In genomic region chr6:116277124-116277523, GRCh38 we compare ENCODE assay signal across 9 cellular contexts. TPM values are rescaled to one million over a fixed set of nuclear protein-coding genes. Genes with fewer than 3 reads are reported as not detected.
DNase-seq lines count a peak whose midpoint lies in the region; ATAC-seq, FAIRE-seq and TF ChIP-seq lines count a peak whose summit lies in the region.
"Had no signal": no experiment of that assay in that cellular context is flagged by ENCODE, and none has a peak within 500 bp of the region (broad histone marks: within the 10 kb centered on the region; RNA-seq: fewer than 3 reads in every experiment).

No MANE protein-coding gene starts in this region.

- no peak overlapping the region for H2BK15ac ChIP-seq in H1 (ENCODE audit: low read length)

- H3K9me3 ChIP-seq in CD8-positive, alpha-beta T cell (ENCODE audit: low read length) = no peaks in the 10 kb centered on the region
- H3K9me3 ChIP-seq in NT2/D1 (ENCODE audit: insufficient read depth, low read length) = no peaks in the 10 kb centered on the region
- no peaks in the 10 kb centered on the region for H3K9me3 ChIP-seq in H1 (ENCODE audit: insufficient read depth in 2 of 2, low read depth in 1 of 2, low read length in 1 of 2)
- no peaks in the 10 kb centered on the region for H3K9me3 ChIP-seq in neutrophil

- POLR2A ChIA-PET in CD8-positive, alpha-beta T cell (lab: Charles Lee) = interaction anchor here (0.6 to 5.2 kb wide), 4 partner anchors 8 to 294 kb away, joined by 3 to 52 read pairs (median 20); partner anchors contain the start of genes RWDD1 and TSPYL4
- POLR2A ChIA-PET in H1 (lab: Charles Lee; ENCODE audit: partially characterized antibody) = interaction anchor here (0.7 to 4.5 kb wide), 4 partner anchors 23 to 103 kb away, joined by 3 to 26 read pairs (median 4); partner anchors contain the start of genes DSE and TSPYL4

- no peak overlapping the region for H4K8ac ChIP-seq in H1 (ENCODE audit: extremely low read depth, insufficient read depth, low read length)

- TF ChIP-seq POLR2A in H1 (IDR thresholded peaks at IDR 0.05; ENCODE audit: control extremely low read depth in 1 of 2, low read depth in 2 of 2, low read length in 2 of 2) = no peak

- H2BK120ac ChIP-seq in H1 (replicated peaks; ENCODE audit: low read depth, low read length) = no peak overlapping the region

- intact Hi-C loops in CD8-positive, alpha-beta T cell (cut with DNase I, micrococcal nuclease) = loop anchor here in 1 of 2 experiments (5.0 to 10.0 kb wide), 2 partner anchors 172 to 405 kb away; partner anchors contain the start of genes KPNA5 and NT5DC1

- no peak for TF ChIP-seq EP300 in H1 (IDR thresholded peaks at IDR 0.05; ENCODE audit: borderline replicate concordance in 1 of 2, low read depth in 2 of 2, low read length in 2 of 2)

- no peak overlapping the region for H2AFZ ChIP-seq in H1 (ENCODE audit: low read length)

- H3K4me3 Mint-ChIP-seq in CD8-positive, alpha-beta T cell = peak overlapping the region; percentile 97

- H3K9ac ChIP-seq in NT2/D1 (ENCODE audit: insufficient read length, low read depth) = peak overlapping the region; percentile 42
- H3K9ac ChIP-seq in H1 (replicated peaks in 1 of 4; ENCODE audit: extremely low read depth in 1 of 4, low read depth in 3 of 4, low read length in 3 of 4) = peak overlapping the region in 3 of 4 experiments; percentile 5 to 56 (median 8); a peak in 2 of 7 replicates

- ATAC-seq in CD8-positive, alpha-beta T cell = no peak

- H3K36me3 Mint-ChIP-seq in CD8-positive, alpha-beta T cell = peaks cover 70% of the 10 kb centered on the region

- TF ChIP-seq RAD21 in H1 (IDR thresholded peaks at IDR 0.05 in 1 of 2, conservative IDR thresholded peaks at IDR 0.05 in 1 of 2; ENCODE audit: low read depth in 2 of 2, low read length in 2 of 2) = no peak

- H3K27ac Mint-ChIP-seq in CD8-positive, alpha-beta T cell = peak overlapping the region; percentile 99

- no peak overlapping the region for H3K18ac ChIP-seq in H1 (ENCODE audit: extremely low read depth, low read length)

- H3K4me2 ChIP-seq in H1 (ENCODE audit: insufficient read depth in 1 of 2, low read depth in 2 of 2, low read length in 2 of 2) = peak overlapping the region; percentile 62 to 98

- H4K5ac ChIP-seq in H1 (ENCODE audit: insufficient read length, low read depth, low read length) = no peak overlapping the region

- H2BK5ac ChIP-seq in H1 (ENCODE audit: low read depth, low read length) = no peak overlapping the region

- no peak overlapping the region for H3K14ac ChIP-seq in H1 (ENCODE audit: insufficient read length)

- CTCF ChIA-PET in CD8-positive, alpha-beta T cell (lab: Charles Lee) = interaction anchor here (1.1 to 3.0 kb wide), 2 partner anchors 10 to 297 kb away, joined by 3 to 12 read pairs; no protein-coding TSS in a partner anchor
- CTCF ChIA-PET in H1 (lab: Charles Lee; ENCODE audit: partially characterized antibody) = interaction anchor here (1.2 to 5.3 kb wide), 4 partner anchors 9 to 284 kb away, joined by 3 to 32 read pairs (median 4); no protein-coding TSS in a partner anchor

- peaks cover 10 to 47% of the 10 kb centered on the region in 2 experiments for H3K79me2 ChIP-seq in H1 (ENCODE audit: control insufficient read depth in 1 of 2, insufficient read depth in 2 of 2, low read length in 2 of 2)

- FAIRE-seq in H1 (lab: Jason Lieb, UNC) = no peak

- no peak overlapping the region for H3K23ac ChIP-seq in H1 (ENCODE audit: insufficient read length)

- H3K27me3 Mint-ChIP-seq in CD8-positive, alpha-beta T cell (ENCODE audit: low read depth) = no peaks in the 10 kb centered on the region

- H3K79me1 ChIP-seq in H1 (ENCODE audit: low read depth, low read length) = peaks cover 6% of the 10 kb centered on the region

- no peaks in the 10 kb centered on the region for H3K27me3 ChIP-seq in CD8-positive, alpha-beta T cell (ENCODE audit: insufficient read depth, low read length)
- H3K27me3 ChIP-seq in NT2/D1 (ENCODE audit: insufficient read depth, insufficient read length) = no peaks in the 10 kb centered on the region
- H3K27me3 ChIP-seq in H1 (replicated peaks in 1 of 4; ENCODE audit: control insufficient read depth in 3 of 4, extremely low read depth in 1 of 4, insufficient read depth in 3 of 4, low read length in 3 of 4) = no peaks in the 10 kb centered on the region
- no peaks in the 10 kb centered on the region for H3K27me3 ChIP-seq in neutrophil

- H3K4me3 ChIP-seq in CD8-positive, alpha-beta T cell (ENCODE audit: low read depth, low read length) = peak overlapping the region; percentile 98
- peak overlapping the region; percentile 34 for H3K4me3 ChIP-seq in NT2/D1 (ENCODE audit: insufficient read length, low read depth)
- H3K4me3 ChIP-seq in H1 (ENCODE audit: extremely low read depth in 1 of 4, insufficient read depth in 2 of 4, low read depth in 3 of 4, low read length in 4 of 4) = peak overlapping the region in 3 of 4 experiments; percentile 3 to 90 (median 40); a peak in 5 of 8 replicates
- H3K4me3 ChIP-seq in neutrophil (ENCODE audit: low read depth in 1 of 2, low read length in 1 of 2) = peak overlapping the region in 1 of 2 experiments; percentile 87

- H2BK12ac ChIP-seq in H1 (ENCODE audit: low read depth, low read length) = no peak overlapping the region

- no peak overlapping the region for H2BK20ac ChIP-seq in H1 (ENCODE audit: low read length)

- H4K91ac ChIP-seq in H1 (replicated peaks; ENCODE audit: insufficient read length, low read length) = no peak overlapping the region

- no peak overlapping the region for H3K4ac ChIP-seq in H1 (replicated peaks; ENCODE audit: insufficient read length, low read depth, low read length)

- H3K9me3 Mint-ChIP-seq in CD8-positive, alpha-beta T cell = no peaks in the 10 kb centered on the region

- H4K20me1 ChIP-seq in H1 (replicated peaks in 1 of 2; ENCODE audit: control insufficient read depth in 1 of 2, insufficient read depth in 2 of 2, low read length in 2 of 2) = peaks cover 10 to 16% of the 10 kb centered on the region in 2 experiments

- peaks cover 71% of the 10 kb centered on the region for H3K4me1 ChIP-seq in CD8-positive, alpha-beta T cell (ENCODE audit: insufficient read depth, low read length)
- H3K4me1 ChIP-seq in NT2/D1 (ENCODE audit: insufficient read depth, insufficient read length) = no peaks in the 10 kb centered on the region
- H3K4me1 ChIP-seq in H1 (replicated peaks in 1 of 4; ENCODE audit: control insufficient read depth in 3 of 4, insufficient read depth in 4 of 4, low read length in 3 of 4) = peaks cover 3 to 12% (median 12%) of the 10 kb centered on the region in 4 experiments; a peak in 5 of 7 replicates
- H3K4me1 ChIP-seq in neutrophil (ENCODE audit: control insufficient read depth in 1 of 2, insufficient read depth in 1 of 2, low read depth in 1 of 2, low read length in 1 of 2) = peaks cover 41 to 43% of the 10 kb centered on the region in 2 experiments

- H2AK5ac ChIP-seq in H1 (ENCODE audit: low read depth, low read length) = no peak overlapping the region

- H3K4me1 Mint-ChIP-seq in CD8-positive, alpha-beta T cell (ENCODE audit: low read depth) = peaks cover 76% of the 10 kb centered on the region

- TF ChIP-seq CTCF in CD8-positive, alpha-beta T cell (IDR thresholded peaks at IDR 0.05) = no peak
- TF ChIP-seq CTCF in H1 (IDR thresholded peaks at IDR 0.05; ENCODE audit: control extremely low read depth in 1 of 3, insufficient read depth in 1 of 3, low read depth in 1 of 3, low read length in 3 of 3) (no peak), neutrophil (IDR thresholded peaks at IDR 0.05) (no peak)

- peaks cover 6% of the 10 kb centered on the region for H3K23me2 ChIP-seq in H1 (ENCODE audit: low read depth, low read length)

- no peak for DNase-seq in CD8-positive, alpha-beta T cell
- DNase-seq in NT2/D1 (ENCODE audit: low read depth, low spot score) (no peak), H1 (ENCODE audit: low read depth in 1 of 2, low spot score in 2 of 2) (no peak), A172 (ENCODE audit: low spot score) (no peak), DMS53 treated with DMSO at 0.1 percent for 48 hours (lab: John Stamatoyannopoulos, UW; ENCODE audit: unreplicated experiment) (no peak), C1 segment of cervical spinal cord (lab: John Stamatoyannopoulos, UW) (no peak)
- DNase-seq in activated CD4-positive, alpha-beta T cell treated with anti-CD3 and anti-CD28 coated beads, Interleukin-2, amount 50 U/mL, for 1 hour = no peak
- DNase-seq: NCI-H510A had no signal

- peak overlapping the region; percentile 15 for H3K27ac ChIP-seq in CD8-positive, alpha-beta T cell (ENCODE audit: low read depth, low read length)
- no peak overlapping the region for H3K27ac ChIP-seq in H1 (ENCODE audit: low read depth, low read length)
- H3K27ac ChIP-seq in neutrophil = peak overlapping the region; percentile 68

- 73% methylated on average over 3 of the region's 3 CpGs; no CpG with 5 or more reads in 1 of the 2 experiments for WGBS in H1 (ENCODE audit: extremely low coverage in 1 of 2, insufficient coverage in 1 of 2, insufficient read length in 1 of 2, insufficient replicate concordance in 2 of 2, low coverage in 1 of 2, low lambda C conversion rate in 2 of 2, missing lambda C conversion rate in 1 of 2), 2 experiments

- peaks cover 19% of the 10 kb centered on the region for H3K36me3 ChIP-seq in CD8-positive, alpha-beta T cell (ENCODE audit: insufficient read depth, low read length)
- H3K36me3 ChIP-seq in NT2/D1 (ENCODE audit: insufficient read depth, insufficient read length, low read length) (peaks cover 26% of the 10 kb centered on the region), H1 (ENCODE audit: control insufficient read depth in 2 of 4, insufficient read depth in 4 of 4, low read length in 3 of 4) (peaks cover 2 to 12% (median 4%) of the 10 kb centered on the region in 4 experiments; a peak in 3 of 8 replicates), neutrophil (peaks cover 14% of the 10 kb centered on the region)

- no peak overlapping the region for H3K56ac ChIP-seq in H1 (replicated peaks; ENCODE audit: insufficient read length, low read depth, low read length)

RNA-seq across cellular contexts. Expression of gene TSPYL1, which starts 2.6 kb away (rescaled TPM):
- total RNA-seq in CD8-positive, alpha-beta T cell = 100 to 1,000 TPM; 247 to 248 TPM
- 77.9 and 79.1 TPM in 2 replicates for total RNA-seq in H1 (2021; fragmentation: NEBNext Ultra II Directional; extraction: Animal tissue kit (Norgen Biotek cat#: 25700))
- 31.5 and 33.2 TPM in 2 replicates for polyA plus RNA-seq in H1 (2011; rRNA removed)
- 27.3 TPM for polyA plus RNA-seq in H1 (2011; cell fraction: cytosol; rRNA removed)
- 19.8 TPM for polyA plus RNA-seq in H1 (2011; cell fraction: nucleus; rRNA removed)
- 36.6 to 49.2 TPM (median 41.4 TPM) in 4 replicates for polyA plus RNA-seq in H1 (2012, experiment 1 of 2)
- polyA plus RNA-seq in H1 (2012, experiment 2 of 2) = 19.4 TPM
- polyA plus RNA-seq in H1 (2013, experiment 1 of 2) = 35.9 TPM
- polyA plus RNA-seq in H1 (2013, experiment 2 of 2) = 35.1 TPM
- 86.5 and 91.0 TPM in 2 replicates for polyA minus RNA-seq in H1 (2011; rRNA and poly(A)+ RNA removed)
- polyA minus RNA-seq in H1 (2011; cell fraction: cytosol; rRNA and poly(A)+ RNA removed) = 37.2 TPM
- polyA minus RNA-seq in H1 (2011; cell fraction: nucleus; rRNA and poly(A)+ RNA removed) = 34.1 TPM
- total RNA-seq in A172 (2014; rRNA removed; shearing (Covaris generic)) = 71.0 and 80.4 TPM in 2 replicates

RNA-seq across cellular contexts. Expression of gene TSPYL4, which starts 23.2 kb away (rescaled TPM):
- 10 to 100 TPM; 51.0 to 51.6 TPM for total RNA-seq in CD8-positive, alpha-beta T cell
- 22.6 and 23.3 TPM in 2 replicates for total RNA-seq in H1 (2021; fragmentation: NEBNext Ultra II Directional; extraction: Animal tissue kit (Norgen Biotek cat#: 25700))
- polyA plus RNA-seq in H1 (2011; rRNA removed) = 16.7 and 20.5 TPM in 2 replicates
- 20.5 TPM for polyA plus RNA-seq in H1 (2011; cell fraction: cytosol; rRNA removed)
- polyA plus RNA-seq in H1 (2011; cell fraction: nucleus; rRNA removed) = 14.2 TPM
- polyA plus RNA-seq in H1 (2012, experiment 1 of 2) = 12.8 to 18.6 TPM (median 15.6 TPM) in 4 replicates
- 8.5 TPM for polyA plus RNA-seq in H1 (2012, experiment 2 of 2)
- 13.0 TPM for polyA plus RNA-seq in H1 (2013, experiment 1 of 2)
- 11.7 TPM for polyA plus RNA-seq in H1 (2013, experiment 2 of 2)
- 26.7 and 30.5 TPM in 2 replicates for polyA minus RNA-seq in H1 (2011; rRNA and poly(A)+ RNA removed)
- 11.4 TPM for polyA minus RNA-seq in H1 (2011; cell fraction: cytosol; rRNA and poly(A)+ RNA removed)
- 16.5 TPM for polyA minus RNA-seq in H1 (2011; cell fraction: nucleus; rRNA and poly(A)+ RNA removed)
- total RNA-seq in A172 (2014; rRNA removed; shearing (Covaris generic)) = 22.0 and 23.0 TPM in 2 replicates
